Comparison of ENCODE assay signal across 6 cellular contexts in the genomic region with DNA sequence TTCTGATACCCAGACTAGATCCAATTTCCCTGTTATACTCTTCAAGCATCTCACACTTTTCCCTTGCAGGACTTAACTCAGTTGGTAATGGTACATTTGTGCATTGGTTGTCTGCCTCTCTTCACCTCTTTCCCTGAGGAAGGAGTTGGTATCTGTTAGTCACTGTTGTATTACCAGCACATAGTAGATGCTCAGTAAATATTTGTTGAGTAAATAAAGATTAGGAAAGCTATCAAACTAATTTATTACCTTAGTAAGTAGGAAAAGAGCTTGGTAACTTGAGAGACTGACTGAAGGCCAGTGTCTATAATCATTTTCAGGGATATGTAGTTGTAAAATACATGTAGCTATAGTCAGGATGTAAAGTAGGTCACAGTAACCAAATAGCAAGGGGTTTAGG. TPM values are rescaled to one million over a fixed set of nuclear protein-coding genes. Genes with fewer than 3 reads are reported as not detected.
"Had no signal": no experiment of that assay in that cellular context is flagged by ENCODE, and none has a peak within 500 bp of the region (broad histone marks: within the 10 kb centered on the region; RNA-seq: fewer than 3 reads in every experiment).

No MANE protein-coding gene starts in this region.

RNA-seq across cellular contexts. Expression of gene FBXW10, which starts 53.0 kb away (rescaled TPM):
- total RNA-seq: H1, H9, HT1080, IMR-90, K562 had no signal
- polyA plus RNA-seq: GM23338, H1, IMR-90, K562 had no signal
